ENCODE assay signal across 42 cellular contexts in the genomic region with DNA sequence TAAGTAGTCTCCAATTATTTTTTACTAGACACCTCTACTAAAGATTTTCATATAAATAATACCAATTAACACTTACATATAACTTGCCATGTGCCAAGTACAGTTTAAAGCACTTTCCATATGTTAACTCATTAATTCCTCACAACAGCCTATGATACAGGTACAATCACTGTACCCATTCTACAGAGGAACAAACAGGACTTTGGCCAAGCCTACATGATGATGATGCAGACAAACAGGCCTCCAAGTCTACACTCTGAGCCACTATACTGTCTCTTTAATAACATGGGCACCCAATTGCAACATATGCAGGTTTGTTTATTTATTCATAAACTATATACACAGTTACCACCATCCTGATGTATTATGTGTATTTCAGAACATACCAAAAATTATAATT. TPM values are rescaled to one million over a fixed set of nuclear protein-coding genes. Genes with fewer than 3 reads are reported as not detected.
"Had no signal": no experiment of that assay in that cellular context is flagged by ENCODE, and none has a peak within 500 bp of the region (broad histone marks: within the 10 kb centered on the region; RNA-seq: fewer than 3 reads in every experiment).

No MANE protein-coding gene starts in this region.

- H3K9me3 ChIP-seq: adrenal gland, ascending aorta, body of pancreas, breast epithelium had no signal

- FAIRE-seq: astrocyte, bronchial epithelial cell had no signal

- H3K4me1 ChIP-seq: adrenal gland, ascending aorta, breast epithelium had no signal

- H3K27ac Mint-ChIP-seq: activated naive CD4-positive, alpha-beta T cell treated with anti-CD3 and anti-CD28 coated beads for 36 hours; activated naive CD4-positive, alpha-beta T cell treated with anti-CD3 and anti-CD28 coated beads, Interleukin-2, amount 10 ng/mL, durations not matched to agents 7 days and 5 days; activated naive CD4-positive, alpha-beta T cell treated with anti-CD3 and anti-CD28 coated beads, Interleukin-2, amount 50 U/mL, for 24 hours; activated naive CD4-positive, alpha-beta T cell treated with anti-CD3 and anti-CD28 coated beads, Interleukin-2, amount 50 U/mL, for 72 hours; activated naive CD8-positive, alpha-beta T cell; activated naive CD8-positive, alpha-beta T cell treated with anti-CD3 and anti-CD28 coated beads for 36 hours; activated naive CD8-positive, alpha-beta T cell treated with anti-CD3 and anti-CD28 coated beads, Interleukin-2, amount 10 ng/mL, durations not matched to agents 7 days and 5 days; activated naive CD8-positive, alpha-beta T cell treated with anti-CD3 and anti-CD28 coated beads, Interleukin-2, amount 50 U/mL, for 24 hours; activated T-cell treated with anti-CD3 and anti-CD28 coated beads, Interleukin-2, amount 50 U/mL, for 24 hours; activated T-cell treated with anti-CD3 and anti-CD28 coated beads, Interleukin-2, amount 50 U/mL, for 72 hours; activated T-helper 1 cell treated with anti-CD3 and anti-CD28 coated beads, Interleukin-12 subunit alpha, Interleukin-12 subunit beta, Interleukin-2, Interleukin-4 antibody, amounts not matched to agents 30 ng/mL and 10 ng/mL and 1 ng/mL, durations not matched to agents 14 hours and 24 hours and 36 hours; activated T-helper 17 cell treated with anti-CD3 and anti-CD28 coated beads, Interleukin-2, amount 50 U/mL, for 72 hours; activated T-helper 2 cell treated with anti-CD3 and anti-CD28 coated beads, Interferon-gamma antibody, Interleukin-2, Interleukin-4, amounts not matched to agents 10 μg/mL and 5 μg/mL and 100 μg/mL, durations not matched to agents 14 hours and 24 hours and 36 hours had no signal

- H3K4me3 Mint-ChIP-seq: activated naive CD4-positive, alpha-beta T cell treated with anti-CD3 and anti-CD28 coated beads for 36 hours; activated naive CD4-positive, alpha-beta T cell treated with anti-CD3 and anti-CD28 coated beads, Interleukin-2, amount 10 ng/mL, durations not matched to agents 7 days and 5 days; activated naive CD4-positive, alpha-beta T cell treated with anti-CD3 and anti-CD28 coated beads, Interleukin-2, amount 50 U/mL, for 24 hours; activated naive CD8-positive, alpha-beta T cell; activated naive CD8-positive, alpha-beta T cell treated with anti-CD3 and anti-CD28 coated beads for 36 hours; activated naive CD8-positive, alpha-beta T cell treated with anti-CD3 and anti-CD28 coated beads, Interleukin-2, amount 10 ng/mL, durations not matched to agents 7 days and 5 days; activated naive CD8-positive, alpha-beta T cell treated with anti-CD3 and anti-CD28 coated beads, Interleukin-2, amount 50 U/mL, for 24 hours; activated T-cell treated with anti-CD3 and anti-CD28 coated beads, Interleukin-2, amount 50 U/mL, for 24 hours; activated T-cell treated with anti-CD3 and anti-CD28 coated beads, Interleukin-2, amount 50 U/mL, for 4 hours; activated T-cell treated with anti-CD3 and anti-CD28 coated beads, Interleukin-2, amount 50 U/mL, for 72 hours; activated T-helper 1 cell treated with anti-CD3 and anti-CD28 coated beads, Interleukin-12 subunit alpha, Interleukin-12 subunit beta, Interleukin-2, Interleukin-4 antibody, amounts not matched to agents 30 ng/mL and 10 ng/mL and 1 ng/mL, durations not matched to agents 14 hours and 24 hours and 36 hours; activated T-helper 17 cell treated with anti-CD3 and anti-CD28 coated beads, Interleukin-2, amount 50 U/mL, for 72 hours; central memory CD8-positive, alpha-beta T cell had no signal

- ATAC-seq: activated naive CD4-positive, alpha-beta T cell treated with anti-CD3 and anti-CD28 coated beads, Interleukin-2, amount 50 U/mL, for 72 hours; activated naive CD8-positive, alpha-beta T cell treated with anti-CD3 and anti-CD28 coated beads, Interleukin-2, amount 50 U/mL, for 24 hours; activated T-cell treated with anti-CD3 and anti-CD28 coated beads, Interleukin-2, amount 50 U/mL, for 4 hours; activated T-cell treated with anti-CD3 and anti-CD28 coated beads, Interleukin-2, amount 50 U/mL, for 72 hours; activated T-helper 17 cell treated with anti-CD3 and anti-CD28 coated beads, Interleukin-2, amount 50 U/mL, for 72 hours; body of pancreas had no signal

- H3K36me3 ChIP-seq: adrenal gland, ascending aorta, brain microvascular endothelial cell, breast epithelium, cardiac muscle cell had no signal

- H3K27me3 Mint-ChIP-seq: activated naive CD4-positive, alpha-beta T cell treated with anti-CD3 and anti-CD28 coated beads, Interleukin-2, amount 10 ng/mL, durations not matched to agents 7 days and 5 days; activated naive CD4-positive, alpha-beta T cell treated with anti-CD3 and anti-CD28 coated beads, Interleukin-2, amount 50 U/mL, for 24 hours; activated naive CD8-positive, alpha-beta T cell; activated naive CD8-positive, alpha-beta T cell treated with anti-CD3 and anti-CD28 coated beads, Interleukin-2, amount 10 ng/mL, durations not matched to agents 7 days and 5 days; activated T-cell treated with anti-CD3 and anti-CD28 coated beads, Interleukin-2, amount 50 U/mL, for 24 hours; activated T-helper 17 cell treated with anti-CD3 and anti-CD28 coated beads, Interleukin-2, amount 50 U/mL, for 72 hours; brain; central memory CD8-positive, alpha-beta T cell had no signal

- DNase-seq: activated effector memory CD4-positive, alpha-beta T cell treated with anti-CD3 and anti-CD28 coated beads, Interleukin-2, amount 50 U/mL, for 16 hours; activated effector memory CD4-positive, alpha-beta T cell treated with Interleukin-2 at 50 U/mL for 16 hours; activated gamma-delta T cell; activated gamma-delta T cell treated with Interleukin-2 at 50 U/mL for 16 hours; activated naive CD4-positive, alpha-beta T cell; activated naive CD4-positive, alpha-beta T cell treated with anti-CD3 and anti-CD28 coated beads for 36 hours; activated naive CD4-positive, alpha-beta T cell treated with anti-CD3 and anti-CD28 coated beads, Interleukin-2, amount 10 ng/mL, durations not matched to agents 7 days and 5 days; activated naive CD4-positive, alpha-beta T cell treated with anti-CD3 and anti-CD28 coated beads, Interleukin-2, amount 50 U/mL, for 16 hours; activated naive CD4-positive, alpha-beta T cell treated with Interleukin-2 at 50 U/mL for 16 hours; activated naive CD8-positive, alpha-beta T cell treated with anti-CD3 and anti-CD28 coated beads for 36 hours; activated naive CD8-positive, alpha-beta T cell treated with anti-CD3 and anti-CD28 coated beads, Interleukin-2, amount 10 ng/mL, durations not matched to agents 7 days and 5 days; activated naive CD8-positive, alpha-beta T cell treated with anti-CD3 and anti-CD28 coated beads, Interleukin-2, amount 50 U/mL, for 24 hours; activated T-cell treated with anti-CD3 and anti-CD28 coated beads, Interleukin-2, amount 50 U/mL, for 1 hour; activated T-cell treated with anti-CD3 and anti-CD28 coated beads, Interleukin-2, amount 50 U/mL, for 24 hours; activated T-cell treated with anti-CD3 and anti-CD28 coated beads, Interleukin-2, amount 50 U/mL, for 4 hours; activated T-cell treated with anti-CD3 and anti-CD28 coated beads, Interleukin-2, amount 50 U/mL, for 48 hours; activated T-cell treated with anti-CD3 and anti-CD28 coated beads, Interleukin-2, amount 50 U/mL, for 72 hours; adrenal gland; amniotic stem cell; amygdala; anterior cingulate cortex; aorta; body of pancreas; brain microvascular endothelial cell; caudate nucleus; central memory CD4-positive, alpha-beta T cell; cerebellar nuclear complex had no signal

- H3K36me3 Mint-ChIP-seq: activated naive CD4-positive, alpha-beta T cell treated with anti-CD3 and anti-CD28 coated beads, Interleukin-2, amount 10 ng/mL, durations not matched to agents 7 days and 5 days; activated naive CD4-positive, alpha-beta T cell treated with anti-CD3 and anti-CD28 coated beads, Interleukin-2, amount 50 U/mL, for 24 hours; activated naive CD8-positive, alpha-beta T cell; activated naive CD8-positive, alpha-beta T cell treated with anti-CD3 and anti-CD28 coated beads for 36 hours; activated naive CD8-positive, alpha-beta T cell treated with anti-CD3 and anti-CD28 coated beads, Interleukin-2, amount 10 ng/mL, durations not matched to agents 7 days and 5 days had no signal

- H3K4me3 ChIP-seq: adrenal gland, ascending aorta, body of pancreas, breast epithelium, cardiac muscle cell had no signal

- H3K4me1 Mint-ChIP-seq: activated naive CD4-positive, alpha-beta T cell treated with anti-CD3 and anti-CD28 coated beads, Interleukin-2, amount 10 ng/mL, durations not matched to agents 7 days and 5 days; activated naive CD4-positive, alpha-beta T cell treated with anti-CD3 and anti-CD28 coated beads, Interleukin-2, amount 50 U/mL, for 24 hours; activated naive CD8-positive, alpha-beta T cell treated with anti-CD3 and anti-CD28 coated beads for 36 hours; activated naive CD8-positive, alpha-beta T cell treated with anti-CD3 and anti-CD28 coated beads, Interleukin-2, amount 10 ng/mL, durations not matched to agents 7 days and 5 days; activated naive CD8-positive, alpha-beta T cell treated with anti-CD3 and anti-CD28 coated beads, Interleukin-2, amount 50 U/mL, for 24 hours; activated T-helper 17 cell treated with anti-CD3 and anti-CD28 coated beads, Interleukin-2, amount 50 U/mL, for 72 hours; central memory CD8-positive, alpha-beta T cell had no signal

- H3K27me3 ChIP-seq: adrenal gland, ascending aorta, body of pancreas, brain microvascular endothelial cell, breast epithelium, cardiac muscle cell had no signal

- H3K27ac ChIP-seq: adrenal gland, ascending aorta, body of pancreas, brain microvascular endothelial cell, breast epithelium, cardiac muscle cell had no signal

- H3K9me3 Mint-ChIP-seq: activated naive CD4-positive, alpha-beta T cell treated with anti-CD3 and anti-CD28 coated beads for 36 hours; activated naive CD4-positive, alpha-beta T cell treated with anti-CD3 and anti-CD28 coated beads, Interleukin-2, amount 10 ng/mL, durations not matched to agents 7 days and 5 days; activated naive CD8-positive, alpha-beta T cell treated with anti-CD3 and anti-CD28 coated beads for 36 hours; activated T-cell treated with anti-CD3 and anti-CD28 coated beads, Interleukin-2, amount 50 U/mL, for 24 hours; activated T-cell treated with anti-CD3 and anti-CD28 coated beads, Interleukin-2, amount 50 U/mL, for 4 hours; activated T-helper 17 cell treated with anti-CD3 and anti-CD28 coated beads, Interleukin-2, amount 50 U/mL, for 72 hours; brain had no signal

RNA-seq across cellular contexts. Expression of gene TOX3, which starts 46.0 kb away (rescaled TPM):
- total RNA-seq: activated naive CD4-positive, alpha-beta T cell treated with anti-CD3 and anti-CD28 coated beads for 36 hours; activated naive CD4-positive, alpha-beta T cell treated with anti-CD3 and anti-CD28 coated beads, Interleukin-2, amount 50 U/mL, for 72 hours; activated naive CD8-positive, alpha-beta T cell treated with anti-CD3 and anti-CD28 coated beads for 36 hours; activated naive CD8-positive, alpha-beta T cell treated with anti-CD3 and anti-CD28 coated beads, Interleukin-2, amount 10 ng/mL, durations not matched to agents 7 days and 5 days; activated T-cell treated with anti-CD3 and anti-CD28 coated beads, Interleukin-2, amount 50 U/mL, for 72 hours; activated T-helper 1 cell treated with anti-CD3 and anti-CD28 coated beads, Interleukin-12 subunit alpha, Interleukin-12 subunit beta, Interleukin-2, Interleukin-4 antibody, amounts not matched to agents 30 ng/mL and 10 ng/mL and 1 ng/mL, durations not matched to agents 14 hours and 24 hours and 36 hours; activated T-helper 17 cell treated with anti-CD3 and anti-CD28 coated beads, Interleukin-2, amount 50 U/mL, for 72 hours; activated T-helper 2 cell treated with anti-CD3 and anti-CD28 coated beads, Interferon-gamma antibody, Interleukin-2, Interleukin-4, amounts not matched to agents 10 μg/mL and 5 μg/mL and 100 μg/mL, durations not matched to agents 14 hours and 24 hours and 36 hours; aorta; ascending aorta; cardiac septum; chondrocyte had no signal
